1 cellular context compared by ENCODE assay signal in the genomic region with DNA sequence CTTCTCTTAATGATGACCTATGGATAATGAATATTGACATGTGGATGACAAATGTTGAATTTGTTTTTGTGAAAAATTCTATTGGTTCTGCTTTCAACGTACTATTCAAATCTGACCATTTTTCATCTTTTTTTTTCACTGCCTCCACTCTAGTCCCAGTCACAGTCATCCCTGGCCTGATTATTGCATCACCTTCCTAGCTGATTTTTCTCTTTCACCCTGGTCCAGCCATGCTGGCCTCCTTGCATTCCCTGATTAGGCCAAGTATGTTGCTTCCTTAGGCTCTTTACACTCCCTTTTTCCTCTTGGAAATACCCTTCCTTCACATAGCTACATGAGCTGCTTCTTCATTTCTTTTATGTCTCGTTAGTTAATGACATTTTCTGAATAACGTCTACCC.
TF ChIP-seq lines count a peak whose summit lies in the region.

No MANE protein-coding gene starts in this region.

TF ChIP-seq in HepG2, 621 proteins besides CTCF, POLR2A, EP300 and RAD21:
- TF ChIP-seq, protein P1, sequence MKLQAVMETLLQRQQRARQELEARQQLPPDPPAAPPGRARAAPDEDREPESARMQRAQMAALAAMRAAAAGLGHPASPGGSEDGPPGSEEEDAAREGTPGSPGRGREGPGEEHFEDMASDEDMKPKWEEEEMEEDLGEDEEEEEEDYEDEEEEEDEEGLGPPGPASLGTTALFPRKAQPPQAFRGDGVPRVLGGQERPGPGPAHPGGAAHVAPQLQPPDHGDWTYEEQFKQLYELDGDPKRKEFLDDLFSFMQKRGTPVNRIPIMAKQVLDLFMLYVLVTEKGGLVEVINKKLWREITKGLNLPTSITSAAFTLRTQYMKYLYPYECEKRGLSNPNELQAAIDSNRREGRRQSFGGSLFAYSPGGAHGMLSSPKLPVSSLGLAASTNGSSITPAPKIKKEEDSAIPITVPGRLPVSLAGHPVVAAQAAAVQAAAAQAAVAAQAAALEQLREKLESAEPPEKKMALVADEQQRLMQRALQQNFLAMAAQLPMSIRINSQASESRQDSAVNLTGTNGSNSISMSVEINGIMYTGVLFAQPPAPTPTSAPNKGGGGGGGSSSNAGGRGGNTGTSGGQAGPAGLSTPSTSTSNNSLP (IDR thresholded peaks at IDR 0.05; ENCODE audit: low read depth, low read length) = no peak
- TF ChIP-seq, protein P2, sequence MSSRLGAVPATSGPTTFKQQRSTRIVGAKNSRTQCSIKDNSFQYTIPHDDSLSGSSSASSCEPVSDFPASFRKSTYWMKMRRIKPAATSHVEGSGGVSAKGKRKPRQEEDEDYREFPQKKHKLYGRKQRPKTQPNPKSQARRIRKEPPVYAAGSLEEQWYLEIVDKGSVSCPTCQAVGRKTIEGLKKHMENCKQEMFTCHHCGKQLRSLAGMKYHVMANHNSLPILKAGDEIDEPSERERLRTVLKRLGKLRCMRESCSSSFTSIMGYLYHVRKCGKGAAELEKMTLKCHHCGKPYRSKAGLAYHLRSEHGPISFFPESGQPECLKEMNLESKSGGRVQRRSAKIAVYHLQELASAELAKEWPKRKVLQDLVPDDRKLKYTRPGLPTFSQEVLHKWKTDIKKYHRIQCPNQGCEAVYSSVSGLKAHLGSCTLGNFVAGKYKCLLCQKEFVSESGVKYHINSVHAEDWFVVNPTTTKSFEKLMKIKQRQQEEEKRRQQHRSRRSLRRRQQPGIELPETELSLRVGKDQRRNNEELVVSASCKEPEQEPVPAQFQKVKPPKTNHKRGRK (CRISPR knock-in tag; IDR thresholded peaks at IDR 0.05) = no peak
- peak; percentile 48; the same call in 1 of the 2 replicates for TF ChIP-seq CEBPB (IDR thresholded peaks at IDR 0.05; ENCODE audit: borderline replicate concordance, low read depth, low read length)
- TF ChIP-seq, protein P3, sequence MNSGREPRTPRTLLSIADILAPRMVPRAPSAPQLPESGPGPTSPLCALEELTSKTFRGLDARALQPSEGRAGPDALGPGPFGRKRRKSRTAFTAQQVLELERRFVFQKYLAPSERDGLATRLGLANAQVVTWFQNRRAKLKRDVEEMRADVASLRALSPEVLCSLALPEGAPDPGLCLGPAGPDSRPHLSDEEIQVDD (CRISPR knock-in tag; IDR thresholded peaks at IDR 0.05; ENCODE audit: borderline replicate concordance) = no peak
- TF ChIP-seq CC2D1A (CRISPR knock-in tag; IDR thresholded peaks at IDR 0.05) = no peak
- no peak for TF ChIP-seq CENPT (CRISPR knock-in tag; IDR thresholded peaks at IDR 0.05; ENCODE audit: low read depth)
- TF ChIP-seq IRX3 (CRISPR knock-in tag; IDR thresholded peaks at IDR 0.05; ENCODE audit: borderline replicate concordance, low read depth) = no peak
- TF ChIP-seq RXRA (CRISPR knock-in tag; IDR thresholded peaks at IDR 0.05) = no peak
- no peak for TF ChIP-seq U2AF2 (IDR thresholded peaks at IDR 0.05; ENCODE audit: low read depth, low read length)
- TF ChIP-seq SKI (IDR thresholded peaks at IDR 0.05; ENCODE audit: partially characterized antibody) = no peak
- TF ChIP-seq ATF7 (IDR thresholded peaks at IDR 0.05) = peak; percentile 17; the same call in 1 of the 2 replicates
- no peak for TF ChIP-seq ATF7 (CRISPR knock-in tag; IDR thresholded peaks at IDR 0.05)
- TF ChIP-seq MLLT10 (CRISPR knock-in tag; IDR thresholded peaks at IDR 0.05) = no peak
